14 cellular contexts compared by ENCODE assay signal in the genomic region with DNA sequence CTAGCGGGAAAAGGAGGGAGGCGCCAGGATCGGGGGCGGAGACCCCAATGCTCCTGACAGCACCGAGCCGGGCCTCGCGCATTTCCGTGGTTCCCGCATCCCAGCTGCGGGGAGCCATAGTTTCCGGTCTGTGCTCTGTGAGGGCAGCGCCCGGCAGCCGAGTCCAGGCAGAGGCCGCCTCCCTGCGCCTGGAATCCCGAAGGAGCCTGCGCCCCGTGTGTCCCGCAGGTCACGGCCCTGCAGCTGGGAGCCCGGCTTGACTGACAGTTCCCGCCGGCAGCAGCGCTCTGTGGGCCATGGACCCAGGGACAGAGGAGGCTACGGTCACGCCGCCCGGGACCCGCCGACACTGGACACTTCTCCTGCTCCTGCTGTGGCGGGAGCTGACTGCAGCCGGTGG.
DNase-seq lines count a peak whose midpoint lies in the region; ATAC-seq and TF ChIP-seq lines count a peak whose summit lies in the region.
"Had no signal": no experiment of that assay in that cellular context is flagged by ENCODE, and none has a peak within 500 bp of the region (broad histone marks: within the 10 kb centered on the region; RNA-seq: fewer than 3 reads in every experiment).

No MANE protein-coding gene starts in this region.

- peak overlapping the region in 1 of 12 donors; percentile 20 for H3K4me3 ChIP-seq in heart left ventricle
- no peak overlapping the region for H3K4me3 ChIP-seq in right lobe of liver
- H3K4me3 ChIP-seq in vagina, result no peak overlapping the region
- H3K4me3 ChIP-seq in body of pancreas, result no peak overlapping the region

- DNase-seq in heart left ventricle (peak in 3 of 5 donors; percentile 27 to 61 (median 58)), cardiac septum (ENCODE audit: low spot score) (no peak), T-helper 17 cell (no peak), right lobe of liver (no peak), vagina (ENCODE audit: extremely low spot score in 2 of 2) (no peak), OCI-M1 (lab: John Stamatoyannopoulos, UW) (no peak), body of pancreas (no peak)
- DNase-seq in stimulated activated CD4-positive, alpha-beta T cell treated with anti-CD3 and anti-CD28 coated beads, Interleukin-4, amount 100 ng/mL, for 4 hours, result no peak
- DNase-seq: activated naive CD8-positive, alpha-beta T cell treated with anti-CD3 and anti-CD28 coated beads, Interleukin-2, amount 10 ng/mL, durations not matched to agents 7 days and 5 days; caudate nucleus; foreskin fibroblast; midbrain; NCI-H2029 treated with DMSO at 0.1 percent for 48 hours; NCI-H526 treated with DMSO at 0.1 percent for 48 hours had no signal

- H3K27ac ChIP-seq in heart left ventricle (no peak overlapping the region), right lobe of liver (no peak overlapping the region), vagina (peak overlapping the region; percentile 72), body of pancreas (no peak overlapping the region)

- peak overlapping the region; percentile 59 for H3K4me3 Mint-ChIP-seq in T-helper 17 cell

- ATAC-seq in heart left ventricle, result no peak
- ATAC-seq in T-helper 17 cell, result peak; percentile 6
- peak in 3 of 4 donors; percentile 16 to 43 (median 25) for ATAC-seq in right lobe of liver
- no peak for ATAC-seq in body of pancreas

- H3K9me3 ChIP-seq in heart left ventricle (peaks cover 0 to 5% (median 0%) of the 10 kb centered on the region in 12 donors), T-helper 17 cell (ENCODE audit: control insufficient read depth, low read length, poor library complexity, severe bottlenecking) (no peaks in the 10 kb centered on the region), right lobe of liver (no peaks in the 10 kb centered on the region), vagina (no peaks in the 10 kb centered on the region), body of pancreas (no peaks in the 10 kb centered on the region)

- peaks cover 39% of the 10 kb centered on the region for H3K4me1 Mint-ChIP-seq in T-helper 17 cell

- H3K27me3 Mint-ChIP-seq in T-helper 17 cell, result no peaks in the 10 kb centered on the region
- H3K27me3 Mint-ChIP-seq: activated naive CD8-positive, alpha-beta T cell treated with anti-CD3 and anti-CD28 coated beads, Interleukin-2, amount 10 ng/mL, durations not matched to agents 7 days and 5 days had no signal

- H3K27me3 ChIP-seq in heart left ventricle, result no peaks in the 10 kb centered on the region
- H3K27me3 ChIP-seq in right lobe of liver, result no peaks in the 10 kb centered on the region
- no peaks in the 10 kb centered on the region for H3K27me3 ChIP-seq in vagina
- no peaks in the 10 kb centered on the region for H3K27me3 ChIP-seq in body of pancreas

- intact Hi-C loops in heart left ventricle (cut with DNase I), result no loop called here
- intact Hi-C loops in cardiac septum (cut with DNase I), result no loop called here
- intact Hi-C loops in right lobe of liver (cut with DNase I), result no loop called here
- intact Hi-C loops in vagina (cut with DNase I), result no loop called here
- intact Hi-C loops in body of pancreas (cut with DNase I), result no loop called here

- peak overlapping the region; percentile 93 for H3K27ac Mint-ChIP-seq in T-helper 17 cell

- 83 to 92% (median 86%) methylated on average over 32 to 34 of the region's 34 CpGs for WGBS in heart left ventricle, 4 donors
- WGBS in right lobe of liver (ENCODE audit: insufficient coverage, low coverage, low lambda C conversion rate, missing lambda C conversion rate), result 67% methylated on average over 3 of the region's 34 CpGs
- WGBS in body of pancreas, 2 donors, result 88 to 94% methylated on average over 15 to 33 of the region's 34 CpGs

- no peaks in the 10 kb centered on the region for H3K36me3 Mint-ChIP-seq in T-helper 17 cell (ENCODE audit: low read depth)

- H3K4me1 ChIP-seq in heart left ventricle (peaks cover 0 to 24% (median 0%) of the 10 kb centered on the region in 12 donors), right lobe of liver (no peaks in the 10 kb centered on the region), vagina (peaks cover 21% of the 10 kb centered on the region), body of pancreas (no peaks in the 10 kb centered on the region)

- H3K36me3 ChIP-seq in heart left ventricle (peaks cover 0 to 20% (median 0%) of the 10 kb centered on the region in 9 donors), right lobe of liver (no peaks in the 10 kb centered on the region), vagina (no peaks in the 10 kb centered on the region), body of pancreas (replicated peaks in 1 of 2; ENCODE audit: insufficient read depth in 1 of 2, low read depth in 2 of 2) (no peaks in the 10 kb centered on the region)

- TF ChIP-seq CTCF in heart left ventricle (IDR thresholded peaks at IDR 0.05), result no peak
- no peak for TF ChIP-seq CTCF in right lobe of liver (IDR thresholded peaks at IDR 0.05)
- no peak for TF ChIP-seq CTCF in vagina (IDR thresholded peaks at IDR 0.05)
- no peak for TF ChIP-seq CTCF in body of pancreas (IDR thresholded peaks at IDR 0.05)

- TF ChIP-seq POLR2A in heart left ventricle (IDR thresholded peaks at IDR 0.05) (no peak), right lobe of liver (IDR thresholded peaks at IDR 0.05) (no peak), vagina (IDR thresholded peaks at IDR 0.05) (no peak), body of pancreas (IDR thresholded peaks at IDR 0.05) (no peak)

Comparison
In these comparisons a context has a peak if more than half of its experiments do, and no peak if none do; other contexts are left out.
1. DNase-seq: peak in heart left ventricle (3 of 5); none in cardiac septum (single experiment), T-helper 17 cell (0 of 3), right lobe of liver (0 of 3), vagina (0 of 2), stimulated activated CD4-positive, alpha-beta T cell treated with anti-CD3 and anti-CD28 coated beads, Interleukin-4, amount 100 ng/mL, for 4 hours (0 of 2), OCI-M1 (single experiment) and body of pancreas (0 of 4).
2. ATAC-seq: peak in T-helper 17 cell (single experiment) and right lobe of liver (3 of 4); none in heart left ventricle (0 of 4) and body of pancreas (single experiment).